Comparison of ENCODE assay signal across 8 cellular contexts in the genomic region with DNA sequence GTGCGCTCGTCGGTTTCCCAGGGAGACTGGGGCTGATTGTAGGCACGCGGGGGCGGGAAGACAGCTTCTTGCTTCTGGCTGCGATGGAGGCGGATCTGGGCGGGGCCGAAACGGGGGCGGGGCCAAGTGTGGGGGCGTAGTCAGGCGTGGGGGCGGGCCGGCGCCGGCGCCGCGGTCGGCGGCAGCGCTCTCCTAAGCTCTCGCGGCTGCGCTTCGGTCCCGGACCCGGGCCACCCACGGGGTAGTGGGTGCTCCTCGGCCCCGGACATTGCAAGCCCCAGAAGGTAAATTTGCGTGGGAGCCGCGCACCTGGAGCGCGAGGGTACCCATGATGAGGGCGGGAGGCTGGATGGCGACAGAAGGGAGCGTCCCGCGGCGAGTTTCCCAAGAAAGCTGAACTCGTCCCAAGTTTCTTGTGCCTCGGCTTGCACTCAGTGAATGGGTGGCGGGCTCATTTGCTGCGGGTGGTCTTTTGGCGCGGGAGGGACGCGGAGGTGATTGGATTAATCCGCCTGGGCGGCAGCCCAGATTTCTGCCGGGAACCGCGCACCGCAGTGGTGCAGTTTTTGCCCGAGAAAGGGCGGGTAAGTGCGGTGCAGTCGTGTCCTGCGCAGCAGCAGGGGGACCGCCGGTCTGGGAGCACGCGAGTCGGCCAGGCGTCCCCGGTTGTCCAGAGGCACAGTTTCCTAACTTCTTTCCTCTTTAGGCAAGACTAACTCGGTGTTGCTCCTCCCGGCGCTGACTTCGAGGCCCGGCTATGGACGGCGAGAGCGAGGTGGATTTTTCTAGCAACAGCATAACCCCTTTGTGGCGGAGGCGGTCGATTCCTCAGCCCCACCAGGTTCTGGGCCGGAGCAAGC. TPM values are rescaled to one million over a fixed set of nuclear protein-coding genes. Genes with fewer than 3 reads are reported as not detected.
DNase-seq lines count a peak whose midpoint lies in the region; ATAC-seq and TF ChIP-seq lines count a peak whose summit lies in the region.

A gene with protein sequence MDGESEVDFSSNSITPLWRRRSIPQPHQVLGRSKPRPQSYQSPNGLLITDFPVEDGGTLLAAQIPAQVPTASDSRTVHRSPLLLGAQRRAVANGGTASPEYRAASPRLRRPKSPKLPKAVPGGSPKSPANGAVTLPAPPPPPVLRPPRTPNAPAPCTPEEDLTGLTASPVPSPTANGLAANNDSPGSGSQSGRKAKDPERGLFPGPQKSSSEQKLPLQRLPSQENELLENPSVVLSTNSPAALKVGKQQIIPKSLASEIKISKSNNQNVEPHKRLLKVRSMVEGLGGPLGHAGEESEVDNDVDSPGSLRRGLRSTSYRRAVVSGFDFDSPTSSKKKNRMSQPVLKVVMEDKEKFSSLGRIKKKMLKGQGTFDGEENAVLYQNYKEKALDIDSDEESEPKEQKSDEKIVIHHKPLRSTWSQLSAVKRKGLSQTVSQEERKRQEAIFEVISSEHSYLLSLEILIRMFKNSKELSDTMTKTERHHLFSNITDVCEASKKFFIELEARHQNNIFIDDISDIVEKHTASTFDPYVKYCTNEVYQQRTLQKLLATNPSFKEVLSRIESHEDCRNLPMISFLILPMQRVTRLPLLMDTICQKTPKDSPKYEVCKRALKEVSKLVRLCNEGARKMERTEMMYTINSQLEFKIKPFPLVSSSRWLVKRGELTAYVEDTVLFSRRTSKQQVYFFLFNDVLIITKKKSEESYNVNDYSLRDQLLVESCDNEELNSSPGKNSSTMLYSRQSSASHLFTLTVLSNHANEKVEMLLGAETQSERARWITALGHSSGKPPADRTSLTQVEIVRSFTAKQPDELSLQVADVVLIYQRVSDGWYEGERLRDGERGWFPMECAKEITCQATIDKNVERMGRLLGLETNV (plus strand): TSS at position 155 of the 860 bp plus-strand sequence. CDS start 603 bp downstream, at position 758.

- intact Hi-C loops in activated naive CD4-positive, alpha-beta T cell treated with anti-CD3 and anti-CD28 coated beads for 36 hours (cut with micrococcal nuclease), result loop anchor here (1.0 to 10.0 kb wide), 5 partner anchors 116 to 1753 kb away; partner anchors contain the start of genes GMPS and RAP2B

- peaks cover 28% of the 10 kb centered on the region for H3K27me3 ChIP-seq in CD4-positive, CD25-positive, alpha-beta regulatory T cell (ENCODE audit: control insufficient read depth, insufficient read depth, low read length)
- H3K27me3 ChIP-seq in HUES6 (ENCODE audit: control insufficient read depth, insufficient read depth, low read length) (peaks cover 47% of the 10 kb centered on the region), SJSA1 (replicated peaks) (no peaks in the 10 kb centered on the region), osteoblast (ENCODE audit: insufficient read depth, low read length) (peaks cover 6% of the 10 kb centered on the region)

- CTCF ChIA-PET in activated naive CD4-positive, alpha-beta T cell treated with anti-CD3 and anti-CD28 coated beads for 36 hours (lab: Charles Lee), result no interaction called here

- H3K36me3 ChIP-seq in CD4-positive, CD25-positive, alpha-beta regulatory T cell (ENCODE audit: control insufficient read depth, insufficient read depth, low read length), result no peaks in the 10 kb centered on the region
- H3K36me3 ChIP-seq in HUES6 (ENCODE audit: control insufficient read depth, insufficient read depth, low read length) (no peaks in the 10 kb centered on the region; the same call in none of the 2 replicates), SJSA1 (peaks cover 17% of the 10 kb centered on the region), osteoblast (ENCODE audit: insufficient read depth, low read length) (no peaks in the 10 kb centered on the region)

- no peak within 1 kb of the TSS for H3K27ac ChIP-seq in CD4-positive, CD25-positive, alpha-beta regulatory T cell (ENCODE audit: insufficient read depth, low read length, poor library complexity, severe bottlenecking)
- H3K27ac ChIP-seq in HUES6 (ENCODE audit: low read depth, low read length) (no peak within 1 kb of the TSS), SJSA1 (peak within 1 kb of the TSS; percentile 29; the same call in 1 of the 2 replicates), osteoblast (ENCODE audit: low read depth, low read length) (no peak within 1 kb of the TSS), temporal lobe (ENCODE audit: low read depth, low read length) (peak within 1 kb of the TSS; percentile 22)

- H3K79me2 ChIP-seq in osteoblast (ENCODE audit: insufficient read depth, low read length), result no peaks in the 10 kb centered on the region

- H3K36me3 Mint-ChIP-seq in CD4-positive, CD25-positive, alpha-beta regulatory T cell, result peaks cover 3% of the 10 kb centered on the region
- H3K36me3 Mint-ChIP-seq in activated naive CD4-positive, alpha-beta T cell treated with anti-CD3 and anti-CD28 coated beads for 36 hours (ENCODE audit: low read depth), result no peaks in the 10 kb centered on the region

- peaks cover 76% of the 10 kb centered on the region for H3K27me3 Mint-ChIP-seq in CD4-positive, CD25-positive, alpha-beta regulatory T cell
- peaks cover 58% of the 10 kb centered on the region for H3K27me3 Mint-ChIP-seq in activated naive CD4-positive, alpha-beta T cell treated with anti-CD3 and anti-CD28 coated beads for 36 hours (ENCODE audit: low read depth)

- H3K4me1 Mint-ChIP-seq in CD4-positive, CD25-positive, alpha-beta regulatory T cell, result peaks cover 0 to 23% (median 5%) of the 10 kb centered on the region in 4 donors
- peaks cover 12% of the 10 kb centered on the region for H3K4me1 Mint-ChIP-seq in activated naive CD4-positive, alpha-beta T cell treated with anti-CD3 and anti-CD28 coated beads for 36 hours (ENCODE audit: low read depth)

- H3K9ac ChIP-seq in HUES6 (ENCODE audit: low read length), result peak within 1 kb of the TSS; percentile 82

- no peak within 1 kb of the TSS for H3K27ac Mint-ChIP-seq in CD4-positive, CD25-positive, alpha-beta regulatory T cell
- no peak within 1 kb of the TSS for H3K27ac Mint-ChIP-seq in activated naive CD4-positive, alpha-beta T cell treated with anti-CD3 and anti-CD28 coated beads for 36 hours

- peak; percentile 21 to 78 (median 44) for DNase-seq in CD4-positive, CD25-positive, alpha-beta regulatory T cell
- DNase-seq in SJSA1 (ENCODE audit: low read depth in 1 of 2, low spot score in 2 of 2), result peak; percentile 82 to 85
- peak; percentile 89 for DNase-seq in activated naive CD4-positive, alpha-beta T cell treated with anti-CD3 and anti-CD28 coated beads for 36 hours
- DNase-seq in glomerular visceral epithelial cell (ENCODE audit: extremely low spot score), result peak; percentile 83
- peak; percentile 93 for DNase-seq in osteoblast (ENCODE audit: insufficient read length, low spot score, missing footprints)

- H4K20me1 ChIP-seq in osteoblast (ENCODE audit: insufficient read depth, low read length), result no peaks in the 10 kb centered on the region

- ATAC-seq in CD4-positive, CD25-positive, alpha-beta regulatory T cell (ENCODE audit: low read depth in 2 of 2), result peak; percentile 68 to 69
- peak; percentile 78 for ATAC-seq in GM21360 (IDR thresholded peaks at IDR 0.05; ENCODE audit: unreplicated experiment)

- H3K9me3 ChIP-seq in CD4-positive, CD25-positive, alpha-beta regulatory T cell (ENCODE audit: control insufficient read depth in 2 of 2, low read length in 2 of 2), result no peaks in the 10 kb centered on the region
- H3K9me3 ChIP-seq in HUES6 (ENCODE audit: control insufficient read depth, insufficient read depth, low read depth, low read length) (no peaks in the 10 kb centered on the region), SJSA1 (replicated peaks) (no peaks in the 10 kb centered on the region; the same call in 1 of the 2 replicates), osteoblast (ENCODE audit: low read depth, low read length) (no peaks in the 10 kb centered on the region)

- H3K9me3 Mint-ChIP-seq in CD4-positive, CD25-positive, alpha-beta regulatory T cell, result peaks cover 0 to 5% (median 0%) of the 10 kb centered on the region in 7 donors
- H3K9me3 Mint-ChIP-seq in activated naive CD4-positive, alpha-beta T cell treated with anti-CD3 and anti-CD28 coated beads for 36 hours, result no peaks in the 10 kb centered on the region

- peaks cover 13% of the 10 kb centered on the region for H3K4me1 ChIP-seq in CD4-positive, CD25-positive, alpha-beta regulatory T cell (ENCODE audit: control insufficient read depth, insufficient read depth, low read length, poor library complexity, severe bottlenecking)
- H3K4me1 ChIP-seq in HUES6 (ENCODE audit: control insufficient read depth, insufficient read depth, low read length), result peaks cover 11% of the 10 kb centered on the region; the same call in 1 of the 2 replicates
- peaks cover 17% of the 10 kb centered on the region for H3K4me1 ChIP-seq in SJSA1 (replicated peaks)
- H3K4me1 ChIP-seq in osteoblast (ENCODE audit: insufficient read depth, low read length), result peaks cover 15% of the 10 kb centered on the region

- peak within 1 kb of the TSS; percentile 91 for H3K4me2 ChIP-seq in osteoblast (ENCODE audit: insufficient read depth, low read length)

- H3K4me3 Mint-ChIP-seq in CD4-positive, CD25-positive, alpha-beta regulatory T cell, result peak within 1 kb of the TSS; percentile 56 to 83 (median 67)
- peak within 1 kb of the TSS; percentile 79 for H3K4me3 Mint-ChIP-seq in activated naive CD4-positive, alpha-beta T cell treated with anti-CD3 and anti-CD28 coated beads for 36 hours

- H3K4me3 ChIP-seq in CD4-positive, CD25-positive, alpha-beta regulatory T cell (ENCODE audit: low read depth, low read length), result no peak within 1 kb of the TSS
- H3K4me3 ChIP-seq in HUES6 (ENCODE audit: low read depth, low read length) (peak within 1 kb of the TSS; percentile 84), SJSA1 (peak within 1 kb of the TSS; percentile 78), osteoblast (ENCODE audit: insufficient read depth, low read length) (peak within 1 kb of the TSS; percentile 81)

- TF ChIP-seq CTCF in osteoblast (IDR thresholded peaks at IDR 0.05; ENCODE audit: extremely low read depth, low read depth, low read length), result no peak

- peak within 1 kb of the TSS; percentile 95 for H2AFZ ChIP-seq in osteoblast (ENCODE audit: low read length)

RNA-seq across cellular contexts. Expression of the gene that starts here (rescaled TPM):
- not detected for total RNA-seq in CD4-positive, CD25-positive, alpha-beta regulatory T cell
- under 1 TPM in 2 of 4 donors, not detected in 2; 0.09 to 0.13 TPM for polyA plus RNA-seq in CD4-positive, CD25-positive, alpha-beta regulatory T cell
- total RNA-seq in SJSA1 (2014; rRNA removed; shearing (Covaris generic)), result 12.0 and 14.9 TPM in 2 replicates
- under 1 TPM; 0.25 to 0.45 TPM for total RNA-seq in activated naive CD4-positive, alpha-beta T cell treated with anti-CD3 and anti-CD28 coated beads for 36 hours
- total RNA-seq in osteoblast, result 2.7 and 3.6 TPM in 2 replicates
- 7.9 TPM for total RNA-seq in temporal lobe

Comparison
In these comparisons a context has a peak if more than half of its experiments do, and no peak if none do; other contexts are left out.
1. Peak in DNase-seq and ATAC-seq in CD4-positive, CD25-positive, alpha-beta regulatory T cell; RNA of the gene not detected or under 1 TPM.
2. Peak in DNase-seq in activated naive CD4-positive, alpha-beta T cell treated with anti-CD3 and anti-CD28 coated beads for 36 hours; RNA of the gene not detected or under 1 TPM.
3. H3K27ac ChIP-seq: peak in SJSA1 (single experiment) and temporal lobe (single experiment); none in CD4-positive, CD25-positive, alpha-beta regulatory T cell (single experiment), HUES6 (single experiment) and osteoblast (single experiment).
4. Peak in every context shown above with its lines, with median percentiles within 50 percentile points of each other: DNase-seq.